In genomic region chr15:40859206-40859851, GRCh38 we compare ENCODE assay signal across 8 cellular contexts. TPM values are rescaled to one million over a fixed set of nuclear protein-coding genes. Genes with fewer than 3 reads are reported as not detected.
DNase-seq lines count a peak whose midpoint lies in the region; ATAC-seq, FAIRE-seq and TF ChIP-seq lines count a peak whose summit lies in the region.

No MANE protein-coding gene starts in this region.

- H3K4me1 ChIP-seq in astrocyte (ENCODE audit: insufficient read depth, low read length), result peaks cover 2% of the 10 kb centered on the region

- H3K9me3 Mint-ChIP-seq in astrocyte (ENCODE audit: unreplicated experiment), result peaks cover 2% of the 10 kb centered on the region

- no peaks in the 10 kb centered on the region for H3K79me2 ChIP-seq in astrocyte (ENCODE audit: insufficient read depth, low read length)

- peak; percentile 57 for ATAC-seq in GM18907 (IDR thresholded peaks at IDR 0.05; ENCODE audit: unreplicated experiment)

- H3K27me3 Mint-ChIP-seq in astrocyte (ENCODE audit: low read depth, unreplicated experiment), result peaks cover 8% of the 10 kb centered on the region

- no peak overlapping the region for H3K4me2 ChIP-seq in astrocyte (ENCODE audit: low read length)

- no peak overlapping the region for H3K9ac ChIP-seq in astrocyte (ENCODE audit: low read length)

- H3K9me3 ChIP-seq in astrocyte (ENCODE audit: insufficient read depth, low read depth, low read length), result no peaks in the 10 kb centered on the region

- no peak overlapping the region for H3K4me3 ChIP-seq in astrocyte (ENCODE audit: insufficient read depth, low read depth, low read length)

- peak; percentile 81 for DNase-seq in AG08396 (ENCODE audit: low spot score)
- peak; percentile 24 for DNase-seq in NCI-H128 (lab: John Stamatoyannopoulos, UW; ENCODE audit: unreplicated experiment)
- peak; percentile 35 for DNase-seq in T1000 (lab: John Stamatoyannopoulos, UW)
- peak; percentile 44 for DNase-seq in astrocyte (ENCODE audit: low read depth)
- peak in 38 of 51 donors; percentile 3 to 67 (median 28) for DNase-seq in hypothalamus (lab: John Stamatoyannopoulos, UW)
- DNase-seq in smooth muscle cell of the brain vasculature (ENCODE audit: low read depth, low spot score), result peak; percentile 53
- no peak for DNase-seq in NCI-H2107 (lab: John Stamatoyannopoulos, UW)

- FAIRE-seq in astrocyte (lab: Jason Lieb, UNC), result no peak

- peak; percentile 86 for TF ChIP-seq CTCF in astrocyte (IDR thresholded peaks at IDR 0.05; ENCODE audit: insufficient read depth, low read depth, low read length)

- no peak overlapping the region for H2AFZ ChIP-seq in astrocyte (ENCODE audit: low read depth, low read length)

- no peaks in the 10 kb centered on the region for H4K20me1 ChIP-seq in astrocyte (ENCODE audit: insufficient read depth, low read length)

- no peak overlapping the region for H3K4me3 Mint-ChIP-seq in astrocyte (ENCODE audit: unreplicated experiment)

- H3K27ac ChIP-seq in astrocyte (ENCODE audit: low read depth, low read length), result no peak overlapping the region

- no peak overlapping the region for H3K27ac Mint-ChIP-seq in astrocyte (ENCODE audit: unreplicated experiment)

- H3K36me3 Mint-ChIP-seq in astrocyte (ENCODE audit: low read depth, unreplicated experiment), result no peaks in the 10 kb centered on the region

- peaks cover 3% of the 10 kb centered on the region for H3K27me3 ChIP-seq in astrocyte (ENCODE audit: insufficient read depth, low read length)

- no peaks in the 10 kb centered on the region for H3K36me3 ChIP-seq in astrocyte (ENCODE audit: insufficient read depth, low read length)

- H3K4me1 Mint-ChIP-seq in astrocyte (ENCODE audit: low read depth, unreplicated experiment), result no peaks in the 10 kb centered on the region

RNA-seq across cellular contexts. Expression of gene RHOV, which starts 14.7 kb away (rescaled TPM):
- 0.43 and 0.61 TPM in 2 replicates for total RNA-seq in astrocyte

RNA-seq across cellular contexts. Expression of gene SPINT1, which starts 15.5 kb away (rescaled TPM):
- 30.1 and 40.3 TPM in 2 replicates for total RNA-seq in astrocyte

RNA-seq across cellular contexts. Expression of gene PPP1R14D, which starts 30.8 kb away (rescaled TPM):
- total RNA-seq in astrocyte, result not detected in 2 replicates

RNA-seq across cellular contexts. Expression of gene VPS18, which starts 34.9 kb away (rescaled TPM):
- 35.8 and 37.6 TPM in 2 replicates for total RNA-seq in astrocyte

RNA-seq across cellular contexts. Expression of gene DNAJC17, which starts 52.1 kb away (rescaled TPM):
- total RNA-seq in astrocyte, result 21.0 and 27.2 TPM in 2 replicates
